In genomic region chr1:187961895-187962294, GRCh38 we compare ENCODE assay signal across 21 cellular contexts.
"Had no signal": no experiment of that assay in that cellular context is flagged by ENCODE, and none has a peak within 500 bp of the region (broad histone marks: within the 10 kb centered on the region; RNA-seq: fewer than 3 reads in every experiment).

No MANE protein-coding gene starts in this region.

- H3K27me3 ChIP-seq: SJSA1 had no signal

- DNase-seq: KBM-7, MV-4-11, NCI-H1048, NCI-H1105, NCI-H1417 treated with DMSO at 0.1 percent for 48 hours, NCI-H146, NCI-H1694 treated with DMSO at 0.1 percent for 48 hours, NCI-H2029, NCI-H2081 treated with DMSO at 0.1 percent for 48 hours, NCI-H2171, NCI-H226, NCI-H446, NCI-H510A, NCI-H524 treated with DMSO at 0.1 percent for 48 hours, NCI-H69, NCI-H774, Right ventricle myocardium superior, RPMI8226, SIG-M5 had no signal

- H3K36me3 ChIP-seq: SJSA1 had no signal

- H3K9me3 ChIP-seq: SJSA1 had no signal

- H3K4me3 ChIP-seq: SJSA1, SK-N-MC had no signal

- H3K27ac ChIP-seq: SJSA1, SK-N-MC had no signal

- H3K4me1 ChIP-seq: SJSA1 had no signal
